In genomic region chr12:122523280-122523679, GRCh38 we compare ENCODE assay signal across 7 cellular contexts. TPM values are rescaled to one million over a fixed set of nuclear protein-coding genes. Genes with fewer than 3 reads are reported as not detected.
DNase-seq lines count a peak whose midpoint lies in the region; FAIRE-seq and TF ChIP-seq lines count a peak whose summit lies in the region.

No MANE protein-coding gene starts in this region.

- TF ChIP-seq POLR2A in GM19193 (IDR thresholded peaks at IDR 0.05; ENCODE audit: extremely low read depth, insufficient read depth, insufficient read length): peak; percentile 30
- no peak for TF ChIP-seq POLR2A in endothelial cell of umbilical vein (IDR thresholded peaks at IDR 0.05; ENCODE audit: low read depth, low read length)
- no peak for TF ChIP-seq POLR2A in sigmoid colon (IDR thresholded peaks at IDR 0.05)

- H4K20me1 ChIP-seq in OCI-LY7 (ENCODE audit: insufficient read depth, low read length) (peaks cover 52% of the 10 kb centered on the region), endothelial cell of umbilical vein (replicated peaks; ENCODE audit: control insufficient read depth, extremely low read depth, insufficient read depth, low read length) (peaks cover 18% of the 10 kb centered on the region)

- H3K9me3 ChIP-seq in OCI-LY7 (ENCODE audit: low read length): no peaks in the 10 kb centered on the region
- H3K9me3 ChIP-seq in endothelial cell of umbilical vein (replicated peaks; ENCODE audit: control insufficient read depth, insufficient read depth, low read length): no peaks in the 10 kb centered on the region
- no peaks in the 10 kb centered on the region for H3K9me3 ChIP-seq in sigmoid colon

- BruUV-seq in OCI-LY7 (replicated peaks; lab: Mats Ljungman, UMichigan) (no TSS peak), endothelial cell of umbilical vein (replicated peaks; lab: Mats Ljungman, UMichigan) (no TSS peak)

- no peaks in the 10 kb centered on the region for H3K9me1 ChIP-seq in endothelial cell of umbilical vein (replicated peaks; ENCODE audit: control insufficient read depth, extremely low read depth, insufficient read depth, low read length)

- CTCF ChIA-PET in OCI-LY7 (lab: Charles Lee; ENCODE audit: unreplicated experiment): no interaction called here
- CTCF ChIA-PET in endothelial cell of umbilical vein (lab: Charles Lee): no interaction called here

- TF ChIP-seq EP300 in sigmoid colon (IDR thresholded peaks at IDR 0.05): no peak

- H3K27me3 ChIP-seq in endothelial cell of umbilical vein (ENCODE audit: control insufficient read depth in 2 of 2, insufficient read depth in 2 of 2, low read length in 2 of 2) (no peaks in the 10 kb centered on the region), sigmoid colon (no peaks in the 10 kb centered on the region)

- dilution Hi-C loops in endothelial cell of umbilical vein (cut with MboI; ENCODE audit: extremely low pct_ligation_motif_present, low sequenced_read_pairs): no loop called here

- TF ChIP-seq CTCF in OCI-LY7 (conservative IDR thresholded peaks at IDR 0.05; ENCODE audit: low read length) (no peak), endothelial cell of umbilical vein (IDR thresholded peaks at IDR 0.05; ENCODE audit: extremely low read depth in 1 of 2, insufficient read depth in 1 of 2, low read depth in 1 of 2, low read length in 2 of 2) (no peak), sigmoid colon (IDR thresholded peaks at IDR 0.05) (no peak)

- H3K79me2 ChIP-seq in OCI-LY7 (ENCODE audit: insufficient read depth, low read depth, low read length): peaks cover 95% of the 10 kb centered on the region
- H3K79me2 ChIP-seq in endothelial cell of umbilical vein (ENCODE audit: control insufficient read depth, insufficient read depth, low read length): peaks cover 91% of the 10 kb centered on the region

- H3K27ac ChIP-seq in OCI-LY7 (ENCODE audit: low read depth, low read length, poor library complexity, severe bottlenecking) (peak overlapping the region; percentile 4), endothelial cell of umbilical vein (ENCODE audit: insufficient read depth, low read depth, low read length) (no peak overlapping the region), sigmoid colon (peak overlapping the region; percentile 7 to 83 (median 75))

- WGBS in sigmoid colon, 2 donors: 44 to 60% methylated on average over 8 of the region's 8 CpGs

- H3K4me2 ChIP-seq in OCI-LY7 (ENCODE audit: low read length): peak overlapping the region; percentile 75
- H3K4me2 ChIP-seq in endothelial cell of umbilical vein (ENCODE audit: insufficient read depth, low read length): peak overlapping the region; percentile 98

- no peak overlapping the region for H2AFZ ChIP-seq in OCI-LY7 (ENCODE audit: low read length)
- no peak overlapping the region for H2AFZ ChIP-seq in endothelial cell of umbilical vein (ENCODE audit: low read depth, low read length)

- H3K9me2 ChIP-seq in OCI-LY7 (ENCODE audit: insufficient read depth, low read length): no peaks in the 10 kb centered on the region

- POLR2A ChIA-PET in OCI-LY7 (lab: Charles Lee) (interaction anchor here (0.6 to 2.5 kb wide), 2 partner anchors 16 to 22 kb away, joined by 4 to 18 read pairs; partner anchors contain the start of gene ZCCHC8), endothelial cell of umbilical vein (lab: Charles Lee) (interaction anchor here (1.3 kb wide), 1 partner anchor 8 kb away, joined by 3 read pairs; no protein-coding TSS in a partner anchor)

- H3K9ac ChIP-seq in endothelial cell of umbilical vein (replicated peaks; ENCODE audit: extremely low read depth, insufficient read depth, low read length): peak overlapping the region; percentile 82

- H3K4me1 ChIP-seq in OCI-LY7 (ENCODE audit: insufficient read depth, low read length, poor library complexity, severe bottlenecking): peaks cover 31% of the 10 kb centered on the region
- peaks cover 23% of the 10 kb centered on the region for H3K4me1 ChIP-seq in endothelial cell of umbilical vein (ENCODE audit: control insufficient read depth, extremely low read depth, insufficient read depth, low read length)
- H3K4me1 ChIP-seq in sigmoid colon: peaks cover 0 to 53% (median 49%) of the 10 kb centered on the region in 4 donors

- intact Hi-C loops in OCI-LY7 (cut with micrococcal nuclease; ENCODE audit: unreplicated experiment) (loop anchor here (10.0 kb wide), 1 partner anchor 842 kb away; the partner anchor contains the start of gene SBNO1), endothelial cell of umbilical vein (cut with micrococcal nuclease) (no loop called here), sigmoid colon (cut with DNase I) (loop anchor here (10.0 kb wide), 1 partner anchor 1082 kb away; the partner anchor contains the start of gene DDX55)

- H3K36me3 ChIP-seq in OCI-LY7 (ENCODE audit: insufficient read depth, low read length) (peaks cover 80% of the 10 kb centered on the region), endothelial cell of umbilical vein (ENCODE audit: control insufficient read depth in 2 of 2, extremely low read depth in 1 of 2, insufficient read depth in 2 of 2, low read length in 2 of 2) (peaks cover 18 to 42% of the 10 kb centered on the region in 2 experiments), sigmoid colon (peaks cover 29 to 42% (median 36%) of the 10 kb centered on the region in 4 donors)

- FAIRE-seq in endothelial cell of umbilical vein (lab: Jason Lieb, UNC): no peak
- no peak for FAIRE-seq in GM19239 (lab: Jason Lieb, UNC)

- H3K4me3 ChIP-seq in OCI-LY7 (ENCODE audit: low read depth, low read length, poor library complexity, severe bottlenecking) (peak overlapping the region; percentile 99), endothelial cell of umbilical vein (replicated peaks in 1 of 3; ENCODE audit: insufficient read depth in 1 of 3, low read depth in 1 of 3, low read length in 3 of 3) (peak overlapping the region in 1 of 3 experiments; percentile 98), sigmoid colon (peak overlapping the region in 2 of 4 donors; percentile 49 to 57)

- DNase-seq in OCI-LY7 (ENCODE audit: low spot score): no peak
- DNase-seq in endothelial cell of umbilical vein (ENCODE audit: low read depth, low spot score): no peak
- DNase-seq in sigmoid colon: no peak
- no peak for DNase-seq in cerebellar cortex (ENCODE audit: low spot score)
- DNase-seq in DMS53 treated with DMSO at 0.1 percent for 48 hours (lab: John Stamatoyannopoulos, UW; ENCODE audit: unreplicated experiment): no peak
- DNase-seq in GM19239 (ENCODE audit: insufficient read length, low spot score): no peak

TF ChIP-seq in endothelial cell of umbilical vein, 7 proteins besides CTCF, POLR2A, EP300 and RAD21:
- no peak for TF ChIP-seq MYC (IDR thresholded peaks at IDR 0.05; ENCODE audit: low read depth, low read length)
- no peak for TF ChIP-seq POLR2AphosphoS5 (IDR thresholded peaks at IDR 0.05; ENCODE audit: insufficient read depth, low read depth, low read length)

RNA-seq across cellular contexts. Expression of gene RSRC2, which starts 3.5 kb away (rescaled TPM):
- 91.7 and 125 TPM in 2 replicates for total RNA-seq in OCI-LY7 (2014; rRNA removed; shearing (Covaris generic))
- total RNA-seq in OCI-LY7 (2022) (131 and 132 TPM in 2 replicates), endothelial cell of umbilical vein (78.0 and 81.1 TPM in 2 replicates), sigmoid colon (10 to 100 TPM; 60.9 to 79.9 (median 68.8) TPM)
- polyA plus RNA-seq in endothelial cell of umbilical vein (11.3 and 17.6 TPM in 2 replicates), sigmoid colon (10 to 100 TPM; 38.4 to 56.2 (median 52.1) TPM)
- polyA plus RNA-seq in endothelial cell of umbilical vein (2011; cell fraction: cytosol; rRNA removed): 17.9 and 20.1 TPM in 2 replicates
- 110 and 175 TPM in 2 replicates for polyA plus RNA-seq in endothelial cell of umbilical vein (2011; cell fraction: nucleus; rRNA removed)
- polyA plus RNA-seq in endothelial cell of umbilical vein (2012): 58.1 and 62.2 TPM in 2 replicates
- 28.2 and 30.6 TPM in 2 replicates for polyA minus RNA-seq in endothelial cell of umbilical vein
- polyA minus RNA-seq in endothelial cell of umbilical vein (2011; cell fraction: cytosol; rRNA and poly(A)+ RNA removed): 15.0 TPM
- 94.3 and 139 TPM in 2 replicates for polyA minus RNA-seq in endothelial cell of umbilical vein (2011; cell fraction: nucleus; rRNA and poly(A)+ RNA removed)

RNA-seq across cellular contexts. Expression of gene KNTC1, which starts 3.8 kb away (rescaled TPM):
- 138 and 170 TPM in 2 replicates for total RNA-seq in OCI-LY7 (2014; rRNA removed; shearing (Covaris generic))
- 195 and 253 TPM in 2 replicates for total RNA-seq in OCI-LY7 (2022)
- 47.9 and 52.9 TPM in 2 replicates for total RNA-seq in endothelial cell of umbilical vein
- 14.5 and 15.5 TPM in 2 replicates for polyA plus RNA-seq in endothelial cell of umbilical vein
- polyA plus RNA-seq in endothelial cell of umbilical vein (2011; cell fraction: cytosol; rRNA removed): 9.8 and 12.0 TPM in 2 replicates
- 103 and 142 TPM in 2 replicates for polyA plus RNA-seq in endothelial cell of umbilical vein (2011; cell fraction: nucleus; rRNA removed)
- 13.2 and 21.2 TPM in 2 replicates for polyA plus RNA-seq in endothelial cell of umbilical vein (2012)
- polyA minus RNA-seq in endothelial cell of umbilical vein: 35.0 and 37.3 TPM in 2 replicates
- 26.7 TPM for polyA minus RNA-seq in endothelial cell of umbilical vein (2011; cell fraction: cytosol; rRNA and poly(A)+ RNA removed)
- 66.7 and 127 TPM in 2 replicates for polyA minus RNA-seq in endothelial cell of umbilical vein (2011; cell fraction: nucleus; rRNA and poly(A)+ RNA removed)
- total RNA-seq in sigmoid colon: 10 to 100 TPM in 2 of 4 donors, 1 to 10 TPM in 2; 5.8 to 13.8 (median 9.1) TPM
- polyA plus RNA-seq in sigmoid colon: 10 to 100 TPM in 1 of 3 donors, 1 to 10 TPM in 2; 3.0 to 14.4 (median 3.2) TPM

RNA-seq across cellular contexts. Expression of gene ZCCHC8, which starts 22.5 kb away (rescaled TPM):
- 46.9 and 48.7 TPM in 2 replicates for total RNA-seq in OCI-LY7 (2014; rRNA removed; shearing (Covaris generic))
- total RNA-seq in OCI-LY7 (2022) (68.1 and 68.6 TPM in 2 replicates), endothelial cell of umbilical vein (24.4 and 26.5 TPM in 2 replicates), sigmoid colon (10 to 100 TPM; 16.8 to 21.4 (median 20.7) TPM)
- polyA plus RNA-seq in endothelial cell of umbilical vein (9.4 and 10.0 TPM in 2 replicates), sigmoid colon (10 to 100 TPM; 10.2 to 16.5 (median 10.2) TPM)
- polyA plus RNA-seq in endothelial cell of umbilical vein (2011; cell fraction: cytosol; rRNA removed): 12.5 and 13.6 TPM in 2 replicates
- 34.1 and 41.2 TPM in 2 replicates for polyA plus RNA-seq in endothelial cell of umbilical vein (2011; cell fraction: nucleus; rRNA removed)
- polyA plus RNA-seq in endothelial cell of umbilical vein (2012): 11.8 and 15.7 TPM in 2 replicates
- polyA minus RNA-seq in endothelial cell of umbilical vein: 10.0 and 11.4 TPM in 2 replicates
- 11.6 TPM for polyA minus RNA-seq in endothelial cell of umbilical vein (2011; cell fraction: cytosol; rRNA and poly(A)+ RNA removed)
- polyA minus RNA-seq in endothelial cell of umbilical vein (2011; cell fraction: nucleus; rRNA and poly(A)+ RNA removed): 15.6 and 20.2 TPM in 2 replicates
